1 cellular context compared by ENCODE assay signal in genomic region chr12:2794736-2795289, GRCh38.
TF ChIP-seq lines count a peak whose summit lies in the region.

TSS of gene FKBP4 (plus strand) at chr12:2794970. CDS start at chr12:2795140, 170 bp downstream.

TF ChIP-seq in K562, 482 proteins besides CTCF, POLR2A, EP300 and RAD21 (continued from another document and continues in another):
- no peak for TF ChIP-seq NCOA4 (IDR thresholded peaks at IDR 0.05; ENCODE audit: partially characterized antibody)
- no peak for TF ChIP-seq ILK (tag; IDR thresholded peaks at IDR 0.05; ENCODE audit: borderline replicate concordance, low read depth)
- TF ChIP-seq ZNF778 (CRISPR knock-in tag; IDR thresholded peaks at IDR 0.05), result no peak
- no peak for TF ChIP-seq DMBX1 (CRISPR knock-in tag; IDR thresholded peaks at IDR 0.05; ENCODE audit: borderline replicate concordance)
- no peak for TF ChIP-seq SAP30 (IDR thresholded peaks at IDR 0.05; ENCODE audit: borderline replicate concordance, insufficient read depth, low read depth, low read length, poor library complexity, severe bottlenecking)
- no peak for TF ChIP-seq KLF6 (CRISPR knock-in tag; IDR thresholded peaks at IDR 0.05; ENCODE audit: borderline replicate concordance)
- TF ChIP-seq JUN (IDR thresholded peaks at IDR 0.05; ENCODE audit: borderline replicate concordance, low read depth, low read length), result no peak
- TF ChIP-seq JUN (CRISPR knock-in tag; IDR thresholded peaks at IDR 0.05; ENCODE audit: borderline replicate concordance), result no peak
- TF ChIP-seq SNRNP70 (optimal IDR thresholded peaks at IDR 0.05; ENCODE audit: low read depth, low read length), result no peak
- no peak for TF ChIP-seq HNRNPH1 (optimal IDR thresholded peaks at IDR 0.05; ENCODE audit: low read depth, low read length)
- peak; percentile 62 for TF ChIP-seq ZNF384 (IDR thresholded peaks at IDR 0.05; ENCODE audit: low read depth, low read length)
- no peak for TF ChIP-seq TCF3 (CRISPR knock-in tag; IDR thresholded peaks at IDR 0.05)
- TF ChIP-seq ZNF785 (CRISPR knock-in tag; IDR thresholded peaks at IDR 0.05), result no peak
- TF ChIP-seq, protein P1, sequence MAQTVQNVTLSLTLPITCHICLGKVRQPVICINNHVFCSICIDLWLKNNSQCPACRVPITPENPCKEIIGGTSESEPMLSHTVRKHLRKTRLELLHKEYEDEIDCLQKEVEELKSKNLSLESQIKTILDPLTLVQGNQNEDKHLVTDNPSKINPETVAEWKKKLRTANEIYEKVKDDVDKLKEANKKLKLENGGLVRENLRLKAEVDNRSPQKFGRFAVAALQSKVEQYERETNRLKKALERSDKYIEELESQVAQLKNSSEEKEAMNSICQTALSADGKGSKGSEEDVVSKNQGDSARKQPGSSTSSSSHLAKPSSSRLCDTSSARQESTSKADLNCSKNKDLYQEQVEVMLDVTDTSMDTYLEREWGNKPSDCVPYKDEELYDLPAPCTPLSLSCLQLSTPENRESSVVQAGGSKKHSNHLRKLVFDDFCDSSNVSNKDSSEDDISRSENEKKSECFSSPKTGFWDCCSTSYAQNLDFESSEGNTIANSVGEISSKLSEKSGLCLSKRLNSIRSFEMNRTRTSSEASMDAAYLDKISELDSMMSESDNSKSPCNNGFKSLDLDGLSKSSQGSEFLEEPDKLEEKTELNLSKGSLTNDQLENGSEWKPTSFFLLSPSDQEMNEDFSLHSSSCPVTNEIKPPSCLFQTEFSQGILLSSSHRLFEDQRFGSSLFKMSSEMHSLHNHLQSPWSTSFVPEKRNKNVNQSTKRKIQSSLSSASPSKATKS (CRISPR knock-in tag; IDR thresholded peaks at IDR 0.05), result no peak
- TF ChIP-seq, protein P2, sequence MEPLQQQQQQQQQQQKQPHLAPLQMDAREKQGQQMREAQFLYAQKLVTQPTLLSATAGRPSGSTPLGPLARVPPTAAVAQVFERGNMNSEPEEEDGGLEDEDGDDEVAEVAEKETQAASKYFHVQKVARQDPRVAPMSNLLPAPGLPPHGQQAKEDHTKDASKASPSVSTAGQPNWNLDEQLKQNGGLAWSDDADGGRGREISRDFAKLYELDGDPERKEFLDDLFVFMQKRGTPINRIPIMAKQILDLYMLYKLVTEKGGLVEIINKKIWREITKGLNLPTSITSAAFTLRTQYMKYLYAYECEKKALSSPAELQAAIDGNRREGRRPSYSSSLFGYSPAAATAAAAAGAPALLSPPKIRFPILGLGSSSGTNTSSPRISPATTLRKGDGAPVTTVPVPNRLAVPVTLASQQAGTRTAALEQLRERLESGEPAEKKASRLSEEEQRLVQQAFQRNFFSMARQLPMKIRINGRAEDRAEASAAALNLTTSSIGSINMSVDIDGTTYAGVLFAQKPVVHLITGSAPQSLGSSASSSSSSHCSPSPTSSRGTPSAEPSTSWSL (CRISPR knock-in tag; IDR thresholded peaks at IDR 0.05; ENCODE audit: borderline replicate concordance), result no peak
- TF ChIP-seq RAD51 (IDR thresholded peaks at IDR 0.05; ENCODE audit: borderline replicate concordance, low read depth), result no peak
- TF ChIP-seq ZNF121 (CRISPR knock-in tag; conservative IDR thresholded peaks at IDR 0.05), result no peak
- TF ChIP-seq MED1 (CRISPR knock-in tag; IDR thresholded peaks at IDR 0.05; ENCODE audit: borderline replicate concordance), result no peak
- no peak for TF ChIP-seq ZKSCAN1 (IDR thresholded peaks at IDR 0.05; ENCODE audit: low read depth, low read length)
- 0 out of 2 replicates have a peak, but pooled peaks have one; percentile 53 for TF ChIP-seq KLF13 (tag; IDR thresholded peaks at IDR 0.05; ENCODE audit: borderline replicate concordance, low read depth)
- TF ChIP-seq RBM22 (IDR thresholded peaks at IDR 0.05; ENCODE audit: low read depth, low read length, poor library complexity, severe bottlenecking), result peak; percentile 61
- TF ChIP-seq, protein P3, sequence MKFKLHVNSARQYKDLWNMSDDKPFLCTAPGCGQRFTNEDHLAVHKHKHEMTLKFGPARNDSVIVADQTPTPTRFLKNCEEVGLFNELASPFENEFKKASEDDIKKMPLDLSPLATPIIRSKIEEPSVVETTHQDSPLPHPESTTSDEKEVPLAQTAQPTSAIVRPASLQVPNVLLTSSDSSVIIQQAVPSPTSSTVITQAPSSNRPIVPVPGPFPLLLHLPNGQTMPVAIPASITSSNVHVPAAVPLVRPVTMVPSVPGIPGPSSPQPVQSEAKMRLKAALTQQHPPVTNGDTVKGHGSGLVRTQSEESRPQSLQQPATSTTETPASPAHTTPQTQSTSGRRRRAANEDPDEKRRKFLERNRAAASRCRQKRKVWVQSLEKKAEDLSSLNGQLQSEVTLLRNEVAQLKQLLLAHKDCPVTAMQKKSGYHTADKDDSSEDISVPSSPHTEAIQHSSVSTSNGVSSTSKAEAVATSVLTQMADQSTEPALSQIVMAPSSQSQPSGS (CRISPR knock-in tag; IDR thresholded peaks at IDR 0.05), result no peak
- TF ChIP-seq EHMT2 (IDR thresholded peaks at IDR 0.05), result no peak
- TF ChIP-seq SNAPC5 (CRISPR knock-in tag; IDR thresholded peaks at IDR 0.05), result no peak
- TF ChIP-seq, protein P4, sequence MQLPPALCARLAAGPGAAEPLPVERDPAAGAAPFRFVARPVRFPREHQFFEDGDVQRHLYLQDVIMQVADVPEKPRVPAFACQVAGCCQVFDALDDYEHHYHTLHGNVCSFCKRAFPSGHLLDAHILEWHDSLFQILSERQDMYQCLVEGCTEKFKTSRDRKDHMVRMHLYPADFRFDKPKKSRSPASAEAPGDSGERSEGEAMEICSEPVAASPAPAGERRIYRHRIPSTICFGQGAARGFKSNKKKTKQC (CRISPR knock-in tag; IDR thresholded peaks at IDR 0.05), result no peak
- TF ChIP-seq LCOR (CRISPR knock-in tag; IDR thresholded peaks at IDR 0.05), result no peak
- no peak for TF ChIP-seq KLF1 (tag; IDR thresholded peaks at IDR 0.05)
- no peak for TF ChIP-seq MCM3 (IDR thresholded peaks at IDR 0.05)
- TF ChIP-seq, protein P5, sequence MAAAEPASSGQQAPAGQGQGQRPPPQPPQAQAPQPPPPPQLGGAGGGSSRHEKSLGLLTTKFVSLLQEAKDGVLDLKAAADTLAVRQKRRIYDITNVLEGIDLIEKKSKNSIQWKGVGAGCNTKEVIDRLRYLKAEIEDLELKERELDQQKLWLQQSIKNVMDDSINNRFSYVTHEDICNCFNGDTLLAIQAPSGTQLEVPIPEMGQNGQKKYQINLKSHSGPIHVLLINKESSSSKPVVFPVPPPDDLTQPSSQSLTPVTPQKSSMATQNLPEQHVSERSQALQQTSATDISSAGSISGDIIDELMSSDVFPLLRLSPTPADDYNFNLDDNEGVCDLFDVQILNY (CRISPR knock-in tag; IDR thresholded peaks at IDR 0.05), result no peak
- TF ChIP-seq SMARCA4 (IDR thresholded peaks at IDR 0.05), result no peak
- TF ChIP-seq FOXO4 (CRISPR knock-in tag; IDR thresholded peaks at IDR 0.05), result no peak
- TF ChIP-seq, protein P6, sequence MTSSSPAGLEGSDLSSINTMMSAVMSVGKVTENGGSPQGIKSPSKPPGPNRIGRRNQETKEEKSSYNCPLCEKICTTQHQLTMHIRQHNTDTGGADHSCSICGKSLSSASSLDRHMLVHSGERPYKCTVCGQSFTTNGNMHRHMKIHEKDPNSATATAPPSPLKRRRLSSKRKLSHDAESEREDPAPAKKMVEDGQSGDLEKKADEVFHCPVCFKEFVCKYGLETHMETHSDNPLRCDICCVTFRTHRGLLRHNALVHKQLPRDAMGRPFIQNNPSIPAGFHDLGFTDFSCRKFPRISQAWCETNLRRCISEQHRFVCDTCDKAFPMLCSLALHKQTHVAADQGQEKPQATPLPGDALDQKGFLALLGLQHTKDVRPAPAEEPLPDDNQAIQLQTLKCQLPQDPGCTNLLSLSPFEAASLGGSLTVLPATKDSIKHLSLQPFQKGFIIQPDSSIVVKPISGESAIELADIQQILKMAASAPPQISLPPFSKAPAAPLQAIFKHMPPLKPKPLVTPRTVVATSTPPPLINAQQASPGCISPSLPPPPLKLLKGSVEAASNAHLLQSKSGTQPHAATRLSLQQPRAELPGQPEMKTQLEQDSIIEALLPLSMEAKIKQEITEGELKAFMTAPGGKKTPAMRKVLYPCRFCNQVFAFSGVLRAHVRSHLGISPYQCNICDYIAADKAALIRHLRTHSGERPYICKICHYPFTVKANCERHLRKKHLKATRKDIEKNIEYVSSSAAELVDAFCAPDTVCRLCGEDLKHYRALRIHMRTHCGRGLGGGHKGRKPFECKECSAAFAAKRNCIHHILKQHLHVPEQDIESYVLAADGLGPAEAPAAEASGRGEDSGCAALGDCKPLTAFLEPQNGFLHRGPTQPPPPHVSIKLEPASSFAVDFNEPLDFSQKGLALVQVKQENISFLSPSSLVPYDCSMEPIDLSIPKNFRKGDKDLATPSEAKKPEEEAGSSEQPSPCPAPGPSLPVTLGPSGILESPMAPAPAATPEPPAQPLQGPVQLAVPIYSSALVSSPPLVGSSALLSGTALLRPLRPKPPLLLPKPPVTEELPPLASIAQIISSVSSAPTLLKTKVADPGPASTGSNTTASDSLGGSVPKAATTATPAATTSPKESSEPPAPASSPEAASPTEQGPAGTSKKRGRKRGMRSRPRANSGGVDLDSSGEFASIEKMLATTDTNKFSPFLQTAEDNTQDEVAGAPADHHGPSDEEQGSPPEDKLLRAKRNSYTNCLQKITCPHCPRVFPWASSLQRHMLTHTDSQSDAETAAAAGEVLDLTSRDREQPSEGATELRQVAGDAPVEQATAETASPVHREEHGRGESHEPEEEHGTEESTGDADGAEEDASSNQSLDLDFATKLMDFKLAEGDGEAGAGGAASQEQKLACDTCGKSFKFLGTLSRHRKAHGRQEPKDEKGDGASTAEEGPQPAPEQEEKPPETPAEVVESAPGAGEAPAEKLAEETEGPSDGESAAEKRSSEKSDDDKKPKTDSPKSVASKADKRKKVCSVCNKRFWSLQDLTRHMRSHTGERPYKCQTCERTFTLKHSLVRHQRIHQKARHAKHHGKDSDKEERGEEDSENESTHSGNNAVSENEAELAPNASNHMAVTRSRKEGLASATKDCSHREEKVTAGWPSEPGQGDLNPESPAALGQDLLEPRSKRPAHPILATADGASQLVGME (CRISPR knock-in tag; IDR thresholded peaks at IDR 0.05), result no peak
- TF ChIP-seq POLR2AphosphoS2 (IDR thresholded peaks at IDR 0.05; ENCODE audit: low read length), result no peak
- TF ChIP-seq PCBP1 (IDR thresholded peaks at IDR 0.05; ENCODE audit: low read depth, low read length, poor library complexity, severe bottlenecking), result no peak
- no peak for TF ChIP-seq MTF1 (CRISPR knock-in tag; IDR thresholded peaks at IDR 0.05; ENCODE audit: borderline replicate concordance)
- no peak for TF ChIP-seq ELF4 (CRISPR knock-in tag; IDR thresholded peaks at IDR 0.05)
- TF ChIP-seq NCOA6 (IDR thresholded peaks at IDR 0.05), result no peak
- TF ChIP-seq SAFB2 (IDR thresholded peaks at IDR 0.05; ENCODE audit: borderline replicate concordance, low read depth, low read length, severe bottlenecking), result no peak
- TF ChIP-seq ZNF324 (CRISPR knock-in tag; IDR thresholded peaks at IDR 0.05), result no peak
- TF ChIP-seq HNRNPUL1 (IDR thresholded peaks at IDR 0.05; ENCODE audit: low read length), result no peak
- no peak for TF ChIP-seq BRF1 (IDR thresholded peaks at IDR 0.05; ENCODE audit: borderline replicate concordance, extremely low read depth, insufficient read length)
- TF ChIP-seq, protein P7, sequence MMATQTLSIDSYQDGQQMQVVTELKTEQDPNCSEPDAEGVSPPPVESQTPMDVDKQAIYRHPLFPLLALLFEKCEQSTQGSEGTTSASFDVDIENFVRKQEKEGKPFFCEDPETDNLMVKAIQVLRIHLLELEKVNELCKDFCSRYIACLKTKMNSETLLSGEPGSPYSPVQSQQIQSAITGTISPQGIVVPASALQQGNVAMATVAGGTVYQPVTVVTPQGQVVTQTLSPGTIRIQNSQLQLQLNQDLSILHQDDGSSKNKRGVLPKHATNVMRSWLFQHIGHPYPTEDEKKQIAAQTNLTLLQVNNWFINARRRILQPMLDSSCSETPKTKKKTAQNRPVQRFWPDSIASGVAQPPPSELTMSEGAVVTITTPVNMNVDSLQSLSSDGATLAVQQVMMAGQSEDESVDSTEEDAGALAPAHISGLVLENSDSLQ (IDR thresholded peaks at IDR 0.05), result no peak
- TF ChIP-seq ZZZ3 (IDR thresholded peaks at IDR 0.05), result no peak
- TF ChIP-seq TCF7L2 (IDR thresholded peaks at IDR 0.05; ENCODE audit: low read depth, low read length), result no peak
- no peak for TF ChIP-seq MCM5 (IDR thresholded peaks at IDR 0.05; ENCODE audit: low read depth)
- TF ChIP-seq ZNF830 (CRISPR knock-in tag; IDR thresholded peaks at IDR 0.05), result no peak
- no peak for TF ChIP-seq ATF4 (CRISPR knock-in tag; IDR thresholded peaks at IDR 0.05)
- peak; percentile 92 for TF ChIP-seq POLR2G (IDR thresholded peaks at IDR 0.05; ENCODE audit: low read depth, low read length)
- TF ChIP-seq CCAR2 (IDR thresholded peaks at IDR 0.05; ENCODE audit: low read depth, low read length), result no peak
- TF ChIP-seq DPF2 (IDR thresholded peaks at IDR 0.05), result no peak
- TF ChIP-seq CSDE1 (IDR thresholded peaks at IDR 0.05), result no peak
- no peak for TF ChIP-seq ZNF146 (CRISPR knock-in tag; IDR thresholded peaks at IDR 0.05; ENCODE audit: unreplicated experiment)
- no peak for TF ChIP-seq IRF9 (tag; IDR thresholded peaks at IDR 0.05)
- no peak for TF ChIP-seq CEBPG (CRISPR knock-in tag; IDR thresholded peaks at IDR 0.05)
- no peak for TF ChIP-seq CEBPG (tag; conservative IDR thresholded peaks at IDR 0.05 in 1 of 2, IDR thresholded peaks at IDR 0.05 in 1 of 2)
